In genomic region chr4:89026542-89026941, GRCh38 we compare ENCODE assay signal across 21 cellular contexts.
"Had no signal": no experiment of that assay in that cellular context is flagged by ENCODE, and none has a peak within 500 bp of the region (broad histone marks: within the 10 kb centered on the region; RNA-seq: fewer than 3 reads in every experiment).

No MANE protein-coding gene starts in this region.

- H3K27me3 Mint-ChIP-seq: type B pancreatic cell had no signal

- H3K4me1 Mint-ChIP-seq: natural killer cell, neural progenitor cell had no signal

- H3K4me2 ChIP-seq: neural progenitor cell had no signal

- H3K27ac Mint-ChIP-seq: natural killer cell, neural progenitor cell, type B pancreatic cell had no signal

- H3K36me3 ChIP-seq: gastrocnemius medialis, neural progenitor cell, ovary, right atrium auricular region, sigmoid colon, suprapubic skin, thyroid gland had no signal

- DNase-seq: cortex of kidney; dorsolateral prefrontal cortex; effector memory CD4-positive, alpha-beta T cell; gastrocnemius medialis; islet precursor cell; mammary epithelial cell; natural killer cell; nucleus accumbens; ovary; sigmoid colon; stimulated activated CD4-positive, alpha-beta T cell treated with anti-CD3 and anti-CD28 coated beads, Interleukin-2, amount 100 ng/mL, for 48 hours; stimulated activated naive CD4-positive, alpha-beta T cell treated with Interleukin-2 at 50 U/mL for 16 hours; thyroid gland had no signal

- H3K9me3 ChIP-seq: esophagus muscularis mucosa, gastrocnemius medialis, ovary, right atrium auricular region, sigmoid colon, suprapubic skin, thyroid gland had no signal

- H3K9ac ChIP-seq: neural progenitor cell had no signal

- H3K4me3 ChIP-seq: dorsolateral prefrontal cortex, esophagus muscularis mucosa, gastrocnemius medialis, neural progenitor cell, ovary, right atrium auricular region, sigmoid colon, skin epidermis, suprapubic skin, thyroid gland had no signal

- ATAC-seq: gastrocnemius medialis, left lobe of liver, natural killer cell had no signal

- H3K27ac ChIP-seq: dorsolateral prefrontal cortex, epithelial cell of prostate, esophagus muscularis mucosa, gastrocnemius medialis, neural progenitor cell, ovary, right atrium auricular region, sigmoid colon, skin epidermis, suprapubic skin, thyroid gland had no signal

- H3K9me3 Mint-ChIP-seq: natural killer cell, neural progenitor cell, type B pancreatic cell had no signal

- H3K36me3 Mint-ChIP-seq: natural killer cell, neural progenitor cell had no signal

- H3K4me3 Mint-ChIP-seq: natural killer cell, neural progenitor cell, type B pancreatic cell had no signal

- H3K4me1 ChIP-seq: neural progenitor cell, thyroid gland had no signal

- H3K27me3 ChIP-seq: dorsolateral prefrontal cortex, esophagus muscularis mucosa, gastrocnemius medialis, neural progenitor cell, ovary, right atrium auricular region, sigmoid colon, suprapubic skin, thyroid gland had no signal
